In genomic region chr19:6424190-6424938, GRCh38 we compare ENCODE assay signal across 8 cellular contexts. TPM values are rescaled to one million over a fixed set of nuclear protein-coding genes. Genes with fewer than 3 reads are reported as not detected.
A peak's percentile ranks its signal among the peaks of the same experiment; 100 is the strongest.
DNase-seq lines count a peak whose midpoint lies in the region; ATAC-seq lines count a peak whose summit lies in the region.

A gene with protein sequence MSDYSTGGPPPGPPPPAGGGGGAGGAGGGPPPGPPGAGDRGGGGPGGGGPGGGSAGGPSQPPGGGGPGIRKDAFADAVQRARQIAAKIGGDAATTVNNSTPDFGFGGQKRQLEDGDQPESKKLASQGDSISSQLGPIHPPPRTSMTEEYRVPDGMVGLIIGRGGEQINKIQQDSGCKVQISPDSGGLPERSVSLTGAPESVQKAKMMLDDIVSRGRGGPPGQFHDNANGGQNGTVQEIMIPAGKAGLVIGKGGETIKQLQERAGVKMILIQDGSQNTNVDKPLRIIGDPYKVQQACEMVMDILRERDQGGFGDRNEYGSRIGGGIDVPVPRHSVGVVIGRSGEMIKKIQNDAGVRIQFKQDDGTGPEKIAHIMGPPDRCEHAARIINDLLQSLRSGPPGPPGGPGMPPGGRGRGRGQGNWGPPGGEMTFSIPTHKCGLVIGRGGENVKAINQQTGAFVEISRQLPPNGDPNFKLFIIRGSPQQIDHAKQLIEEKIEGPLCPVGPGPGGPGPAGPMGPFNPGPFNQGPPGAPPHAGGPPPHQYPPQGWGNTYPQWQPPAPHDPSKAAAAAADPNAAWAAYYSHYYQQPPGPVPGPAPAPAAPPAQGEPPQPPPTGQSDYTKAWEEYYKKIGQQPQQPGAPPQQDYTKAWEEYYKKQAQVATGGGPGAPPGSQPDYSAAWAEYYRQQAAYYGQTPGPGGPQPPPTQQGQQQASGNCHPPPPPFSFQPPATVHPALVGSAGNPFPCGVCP (minus strand): TSS chr19:6424811. CDS start chr19:6424701, 110 bp downstream.

- DNase-seq in NCI-H2196 (lab: John Stamatoyannopoulos, UW; ENCODE audit: unreplicated experiment) (peak; percentile 23), NCI-H2196 treated with DMSO at 0.1 percent for 48 hours (lab: John Stamatoyannopoulos, UW; ENCODE audit: unreplicated experiment) (no peak), SJSA1 (ENCODE audit: low read depth in 1 of 2, low spot score in 2 of 2) (no peak), caudate nucleus (lab: John Stamatoyannopoulos, UW) (peak in 4 of 61 donors; percentile 19 to 57 (median 36)), left kidney (ENCODE audit: low read depth, low spot score) (peak; percentile 40)
- peak; percentile 34 for DNase-seq in stimulated activated CD8-positive, alpha-beta memory T cell treated with anti-CD3 and anti-CD28 coated beads, Interleukin-12 subunit alpha, Interleukin-12 subunit beta, amount 100 ng/mL, for 4 hours (ENCODE audit: low read depth)

- H3K4me1 ChIP-seq in SJSA1 (replicated peaks) = peaks cover 12% of the 10 kb centered on the region

- H3K27me3 ChIP-seq in SJSA1 (replicated peaks) = no peaks in the 10 kb centered on the region

- H3K4me3 ChIP-seq in SJSA1 = peak within 1 kb of the TSS; percentile 77

- no peaks in the 10 kb centered on the region for H3K9me3 ChIP-seq in SJSA1 (replicated peaks)

- peak within 1 kb of the TSS; percentile 35; the same call in 1 of the 2 replicates for H3K27ac ChIP-seq in SJSA1
- peak within 1 kb of the TSS; percentile 83 for H3K27ac ChIP-seq in caudate nucleus (ENCODE audit: low read depth, low read length)

- H3K36me3 ChIP-seq in SJSA1 = peaks cover 46% of the 10 kb centered on the region

- ATAC-seq in GM21786 (IDR thresholded peaks at IDR 0.05; ENCODE audit: unreplicated experiment) (no peak), HG03469 (IDR thresholded peaks at IDR 0.05; ENCODE audit: unreplicated experiment) (no peak)

RNA-seq across cellular contexts. Expression of the gene that starts here (rescaled TPM):
- 66.3 and 129 TPM in 2 replicates for total RNA-seq in SJSA1 (2014; rRNA removed; shearing (Covaris generic))

Comparison
In these comparisons a context has a peak if more than half of its experiments do, and no peak if none do; other contexts are left out.
1. DNase-seq: peak in NCI-H2196 (single experiment), left kidney (single experiment) and stimulated activated CD8-positive, alpha-beta memory T cell treated with anti-CD3 and anti-CD28 coated beads, Interleukin-12 subunit alpha, Interleukin-12 subunit beta, amount 100 ng/mL, for 4 hours (single experiment); none in NCI-H2196 treated with DMSO at 0.1 percent for 48 hours (single experiment) and SJSA1 (0 of 2).